ENCODE assay signal across 30 cellular contexts in the genomic region with DNA sequence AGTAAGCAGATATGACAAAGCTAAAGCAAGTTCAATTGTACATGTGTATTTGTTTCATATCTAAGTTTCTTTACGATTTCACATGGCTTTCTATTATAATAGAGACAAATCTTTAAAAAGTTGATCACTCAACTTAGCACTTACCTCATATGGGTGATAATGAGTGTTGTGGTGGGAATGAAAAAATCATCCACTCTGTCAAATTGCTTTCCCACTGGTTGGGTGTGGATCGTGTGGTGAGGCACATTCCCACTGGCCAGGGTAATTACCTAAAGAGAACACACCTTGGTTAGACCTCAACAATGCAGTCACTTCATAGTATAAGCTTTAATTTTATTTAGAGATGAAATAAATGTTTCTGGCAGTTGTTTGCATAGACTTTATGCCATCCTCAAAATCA.
"Had no signal": no experiment of that assay in that cellular context is flagged by ENCODE, and none has a peak within 500 bp of the region (broad histone marks: within the 10 kb centered on the region; RNA-seq: fewer than 3 reads in every experiment).

No MANE protein-coding gene starts in this region.

- H3K27ac ChIP-seq: neutrophil, ovary, parathyroid adenoma, psoas muscle, right lobe of liver, sigmoid colon, stomach, thoracic aorta, thyroid gland, tibial nerve, upper lobe of left lung, vagina had no signal

- H3K27me3 ChIP-seq: neutrophil, ovary, right lobe of liver, sigmoid colon, stomach, thyroid gland, tibial nerve, upper lobe of left lung, vagina had no signal

- H3K36me3 Mint-ChIP-seq: natural killer cell treated with Interleukin-12 subunit alpha and Interleukin-12 subunit beta and Interleukin-15 and Interleukin-18, amount 100 ng/mL, for 72 hours; stimulated activated effector memory CD8-positive, alpha-beta T cell treated with anti-CD3 and anti-CD28 coated beads, Interleukin-12 subunit alpha, Interleukin-12 subunit beta, amount 100 ng/mL, for 72 hours; stimulated activated naive B cell treated with anti-CD40 and anti-IgM and Interleukin-4, amounts not matched to agents 10 μg/mL and 1 μg/mL and 100 μg/mL, for 72 hours had no signal

- H3K4me1 ChIP-seq: parathyroid adenoma, psoas muscle, right lobe of liver, sigmoid colon, stomach, thyroid gland, tibial nerve, upper lobe of left lung, vagina had no signal

- H3K9ac ChIP-seq: parathyroid adenoma had no signal

- FAIRE-seq: small intestine, urothelium cell line had no signal

- H3K79me2 ChIP-seq: parathyroid adenoma had no signal

- H3K4me3 Mint-ChIP-seq: natural killer cell treated with Interleukin-12 subunit alpha and Interleukin-12 subunit beta and Interleukin-15 and Interleukin-18, amount 100 ng/mL, for 72 hours; nephron progenitor cell; neural crest cell; stimulated activated effector memory CD8-positive, alpha-beta T cell treated with anti-CD3 and anti-CD28 coated beads, Interleukin-12 subunit alpha, Interleukin-12 subunit beta, amount 100 ng/mL, for 72 hours; stimulated activated naive B cell treated with anti-CD40 and anti-IgM and Interleukin-4, amounts not matched to agents 10 μg/mL and 1 μg/mL and 100 μg/mL, for 72 hours; stimulated activated naive CD8-positive, alpha-beta T cell treated with anti-CD3 and anti-CD28 coated beads, Interleukin-15, Interleukin-2, amounts not matched to agents 100 ng/mL and 50 ng/mL, for 24 hours had no signal

- H3K4me3 ChIP-seq: ovary, psoas muscle, right lobe of liver, sigmoid colon, stomach, thoracic aorta, thyroid gland, tibial nerve, upper lobe of left lung, vagina had no signal

- H2AFZ ChIP-seq: parathyroid adenoma had no signal

- H3K27me3 Mint-ChIP-seq: natural killer cell treated with Interleukin-12 subunit alpha and Interleukin-12 subunit beta and Interleukin-15 and Interleukin-18, amount 100 ng/mL, for 72 hours; progenitor cell of endocrine pancreas; stimulated activated naive B cell treated with anti-CD40 and anti-IgM and Interleukin-4, amounts not matched to agents 10 μg/mL and 1 μg/mL and 100 μg/mL, for 72 hours; stimulated activated naive CD8-positive, alpha-beta T cell treated with anti-CD3 and anti-CD28 coated beads, Interleukin-15, Interleukin-2, amounts not matched to agents 100 ng/mL and 50 ng/mL, for 24 hours had no signal

- H3K4me1 Mint-ChIP-seq: nephron progenitor cell; neural crest cell; stimulated activated effector memory CD8-positive, alpha-beta T cell treated with anti-CD3 and anti-CD28 coated beads, Interleukin-12 subunit alpha, Interleukin-12 subunit beta, amount 100 ng/mL, for 72 hours; stimulated activated naive B cell treated with anti-CD40 and anti-IgM and Interleukin-4, amounts not matched to agents 10 μg/mL and 1 μg/mL and 100 μg/mL, for 72 hours had no signal

- H3K9me3 Mint-ChIP-seq: nephron progenitor cell; neural crest cell; stimulated activated naive B cell treated with anti-CD40 and anti-IgM and Interleukin-4, amounts not matched to agents 10 μg/mL and 1 μg/mL and 100 μg/mL, for 72 hours; stimulated activated naive CD8-positive, alpha-beta T cell treated with anti-CD3 and anti-CD28 coated beads, Interleukin-15, Interleukin-2, amounts not matched to agents 100 ng/mL and 50 ng/mL, for 24 hours had no signal

- H3K9me3 ChIP-seq: neutrophil, ovary, psoas muscle, right lobe of liver, sigmoid colon, stomach, thoracic aorta, thyroid gland, tibial nerve, upper lobe of left lung, vagina had no signal

- H3K36me3 ChIP-seq: neutrophil, ovary, right lobe of liver, sigmoid colon, stomach, thoracic aorta, thyroid gland, tibial nerve, upper lobe of left lung, vagina had no signal

- DNase-seq: nephron progenitor cell; nucleus accumbens; ovary; posterior cingulate gyrus; psoas muscle; right cardiac atrium; right lobe of liver; sigmoid colon; small intestine; stimulated activated CD4-positive, alpha-beta T cell treated with anti-CD3 and anti-CD28 coated beads, Interleukin-15, amount 100 ng/mL, for 24 hours; stimulated activated CD4-positive, alpha-beta T cell treated with anti-CD3 and anti-CD28 coated beads, Interleukin-2, amount 100 ng/mL, for 24 hours; stimulated activated CD4-positive, alpha-beta T cell treated with anti-CD3 and anti-CD28 coated beads, Interleukin-2, amount 100 ng/mL, for 48 hours; stimulated activated CD4-positive, alpha-beta T cell treated with anti-CD3 and anti-CD28 coated beads, Interleukin-4, amount 100 ng/mL, for 24 hours; stimulated activated naive B cell treated with anti-CD40 and anti-IgM and Interleukin-4, amounts not matched to agents 10 μg/mL and 1 μg/mL and 100 μg/mL, for 72 hours; stimulated activated naive CD4-positive, alpha-beta T cell treated with Interleukin-2 at 50 U/mL for 16 hours; stomach; thyroid gland; trophoblast cell; upper lobe of left lung had no signal

- ATAC-seq: natural killer cell treated with Interleukin-12 subunit alpha and Interleukin-12 subunit beta and Interleukin-15 and Interleukin-18, amount 100 ng/mL, for 72 hours; psoas muscle; right cardiac atrium; right lobe of liver; stimulated activated effector memory CD8-positive, alpha-beta T cell treated with anti-CD3 and anti-CD28 coated beads, Interleukin-12 subunit alpha, Interleukin-12 subunit beta, amount 100 ng/mL, for 72 hours; stimulated activated naive B cell treated with anti-CD40 and anti-IgM and Interleukin-4, amounts not matched to agents 10 μg/mL and 1 μg/mL and 100 μg/mL, for 72 hours had no signal

- H3K27ac Mint-ChIP-seq: natural killer cell treated with Interleukin-12 subunit alpha and Interleukin-12 subunit beta and Interleukin-15 and Interleukin-18, amount 100 ng/mL, for 72 hours; nephron progenitor cell; progenitor cell of endocrine pancreas; stimulated activated effector memory CD8-positive, alpha-beta T cell treated with anti-CD3 and anti-CD28 coated beads, Interleukin-12 subunit alpha, Interleukin-12 subunit beta, amount 100 ng/mL, for 72 hours; stimulated activated naive B cell treated with anti-CD40 and anti-IgM and Interleukin-4, amounts not matched to agents 10 μg/mL and 1 μg/mL and 100 μg/mL, for 72 hours; stimulated activated naive CD8-positive, alpha-beta T cell treated with anti-CD3 and anti-CD28 coated beads, Interleukin-15, Interleukin-2, amounts not matched to agents 100 ng/mL and 50 ng/mL, for 24 hours had no signal
